ENCODE assay signal across 8 cellular contexts in genomic region chr5:136132087-136132486, GRCh38. TPM values are rescaled to one million over a fixed set of nuclear protein-coding genes. Genes with fewer than 3 reads are reported as not detected.
DNase-seq lines count a peak whose midpoint lies in the region; ATAC-seq and TF ChIP-seq lines count a peak whose summit lies in the region.

No MANE protein-coding gene starts in this region.

- no peak for TF ChIP-seq POLR2A in Peyer's patch (IDR thresholded peaks at IDR 0.05)

- peak overlapping the region; percentile 65 for H3K27ac ChIP-seq in CD4-positive, alpha-beta memory T cell (ENCODE audit: low read depth, low read length)
- H3K27ac ChIP-seq in Peyer's patch = peak overlapping the region; percentile 89 to 98 (median 92)

- no peaks in the 10 kb centered on the region for H3K36me3 ChIP-seq in CD4-positive, alpha-beta memory T cell (ENCODE audit: insufficient read depth, low read length)
- H3K36me3 ChIP-seq in Peyer's patch (no peaks in the 10 kb centered on the region), endocrine pancreas (ENCODE audit: control insufficient read depth, insufficient read depth, low read length) (no peaks in the 10 kb centered on the region)

- H3K4me1 ChIP-seq in CD4-positive, alpha-beta memory T cell (ENCODE audit: insufficient read depth, low read length) = peaks cover 24% of the 10 kb centered on the region
- H3K4me1 ChIP-seq in Peyer's patch (peaks cover 0 to 21% (median 4%) of the 10 kb centered on the region in 4 donors), endocrine pancreas (ENCODE audit: control insufficient read depth, insufficient read depth, low read length) (peaks cover 18% of the 10 kb centered on the region)

- no peaks in the 10 kb centered on the region for H3K36me3 Mint-ChIP-seq in CD4-positive, alpha-beta memory T cell
- no peaks in the 10 kb centered on the region for H3K36me3 Mint-ChIP-seq in naive B cell

- H3K4me3 ChIP-seq in CD4-positive, alpha-beta memory T cell (ENCODE audit: low read length in 2 of 2) = peak overlapping the region; percentile 42 to 77
- H3K4me3 ChIP-seq in Peyer's patch = peak overlapping the region; percentile 71 to 95 (median 90)
- H3K4me3 ChIP-seq in endocrine pancreas (ENCODE audit: control insufficient read depth, insufficient read depth, low read length) = peak overlapping the region; percentile 80

- H3K4me3 Mint-ChIP-seq in CD4-positive, alpha-beta memory T cell = peak overlapping the region; percentile 87 to 92 (median 90)
- peak overlapping the region; percentile 92 to 97 (median 94) for H3K4me3 Mint-ChIP-seq in naive B cell

- H3K9ac ChIP-seq in endocrine pancreas (ENCODE audit: control insufficient read depth, insufficient read depth, low read length) = peak overlapping the region; percentile 42

- H3K27me3 ChIP-seq in CD4-positive, alpha-beta memory T cell (ENCODE audit: insufficient read depth, low read length) = no peaks in the 10 kb centered on the region
- no peaks in the 10 kb centered on the region for H3K27me3 ChIP-seq in Peyer's patch
- H3K27me3 ChIP-seq in endocrine pancreas (ENCODE audit: control insufficient read depth, insufficient read depth, low read length) = no peaks in the 10 kb centered on the region

- intact Hi-C loops in CD4-positive, alpha-beta memory T cell (cut with micrococcal nuclease) = loop anchor here (2.0 to 5.0 kb wide), 2 partner anchors 51 to 95 kb away; no protein-coding TSS in a partner anchor

- POLR2A ChIA-PET in CD4-positive, alpha-beta memory T cell (lab: Charles Lee; ENCODE audit: partially characterized antibody) = no interaction called here

- no peak for DNase-seq in CD4-positive, alpha-beta memory T cell
- DNase-seq in Peyer's patch (peak; percentile 21 to 52 (median 48)), naive B cell (peak; percentile 11), NCI-H128 (lab: John Stamatoyannopoulos, UW; ENCODE audit: unreplicated experiment) (no peak), SIG-M5 (lab: John Stamatoyannopoulos, UW) (no peak)
- no peak for DNase-seq in effector CD4-positive, alpha-beta T cell

- no peaks in the 10 kb centered on the region for H3K9me3 Mint-ChIP-seq in CD4-positive, alpha-beta memory T cell
- no peaks in the 10 kb centered on the region for H3K9me3 Mint-ChIP-seq in naive B cell

- ATAC-seq in GM21619 (IDR thresholded peaks at IDR 0.05; ENCODE audit: unreplicated experiment) (peak; percentile 5), naive B cell (ENCODE audit: low read depth in 2 of 2) (peak in 1 of 2 donors; percentile 5)

- no peak for TF ChIP-seq CTCF in Peyer's patch (IDR thresholded peaks at IDR 0.05)

- no peaks in the 10 kb centered on the region for H3K9me3 ChIP-seq in CD4-positive, alpha-beta memory T cell (ENCODE audit: control insufficient read depth in 1 of 2, low read length in 2 of 2)
- no peaks in the 10 kb centered on the region for H3K9me3 ChIP-seq in Peyer's patch
- H3K9me3 ChIP-seq in endocrine pancreas (ENCODE audit: control insufficient read depth, low read length) = no peaks in the 10 kb centered on the region

- peaks cover 15 to 30% (median 22%) of the 10 kb centered on the region in 4 donors for H3K4me1 Mint-ChIP-seq in CD4-positive, alpha-beta memory T cell
- peaks cover 24 to 37% (median 30%) of the 10 kb centered on the region in 3 donors for H3K4me1 Mint-ChIP-seq in naive B cell

- H3K27me3 Mint-ChIP-seq in CD4-positive, alpha-beta memory T cell = peaks cover 7 to 16% of the 10 kb centered on the region in 2 donors
- peaks cover 16 to 22% (median 18%) of the 10 kb centered on the region in 3 donors for H3K27me3 Mint-ChIP-seq in naive B cell

- CTCF ChIA-PET in CD4-positive, alpha-beta memory T cell (lab: Charles Lee; ENCODE audit: partially characterized antibody) = interaction anchor here (0.9 to 1.2 kb wide), 4 partner anchors 14 to 51 kb away, joined by 3 to 4 read pairs (median 3); no protein-coding TSS in a partner anchor

- H3K27ac Mint-ChIP-seq in CD4-positive, alpha-beta memory T cell = peak overlapping the region; percentile 78 to 91 (median 87)
- peak overlapping the region; percentile 75 to 98 (median 92) for H3K27ac Mint-ChIP-seq in naive B cell

RNA-seq across cellular contexts. Expression of gene SMAD5, which starts 0.6 kb away (rescaled TPM):
- total RNA-seq in CD4-positive, alpha-beta memory T cell = 10 to 100 TPM; 25.7 to 27.3 TPM
- 10 to 100 TPM; 13.6 to 13.8 TPM for polyA plus RNA-seq in CD4-positive, alpha-beta memory T cell
- total RNA-seq in Peyer's patch = 10 to 100 TPM; 20.0 to 31.4 (median 23.7) TPM
- polyA plus RNA-seq in naive B cell (ENCODE audit: low read depth in 6 of 6) = 10 to 100 TPM; 18.8 to 29.3 (median 23.9) TPM

Comparison
In these comparisons a context has a peak if more than half of its experiments do, and no peak if none do; other contexts are left out.
1. DNase-seq: peak in Peyer's patch (3 of 3) and naive B cell (single experiment); none in CD4-positive, alpha-beta memory T cell (0 of 5), effector CD4-positive, alpha-beta T cell (single experiment), NCI-H128 (single experiment) and SIG-M5 (single experiment).
2. Peak in every context shown above with its lines, with median percentiles within 50 percentile points of each other: H3K4me3 ChIP-seq.